19 cellular contexts compared by ENCODE assay signal in genomic region chr2:204635478-204635877, GRCh38.
DNase-seq lines count a peak whose midpoint lies in the region; FAIRE-seq and TF ChIP-seq lines count a peak whose summit lies in the region.
"Had no signal": no experiment of that assay in that cellular context is flagged by ENCODE, and none has a peak within 500 bp of the region (broad histone marks: within the 10 kb centered on the region; RNA-seq: fewer than 3 reads in every experiment).

No MANE protein-coding gene starts in this region.

- no peak for FAIRE-seq in bronchial epithelial cell (lab: Jason Lieb, UNC)
- FAIRE-seq: D721Med, G401.6, GM12891, GM18507, H54 had no signal

- TF ChIP-seq CTCF in bronchial epithelial cell (IDR thresholded peaks at IDR 0.05; ENCODE audit: insufficient read depth, low read length, severe bottlenecking) (no peak), epithelial cell of esophagus (IDR thresholded peaks at IDR 0.05; ENCODE audit: insufficient read depth, low read depth, low read length, missing control alignments) (no peak), foreskin fibroblast (IDR thresholded peaks at IDR 0.05; ENCODE audit: low read depth, low read length) (no peak), GM13977 (IDR thresholded peaks at IDR 0.05; ENCODE audit: extremely low read depth, insufficient read depth, missing control alignments) (no peak)

- H3K27me3 ChIP-seq in MG63 (no peaks in the 10 kb centered on the region), bronchial epithelial cell (ENCODE audit: control insufficient read depth, insufficient read depth, low read length) (no peaks in the 10 kb centered on the region)
- H3K27me3 ChIP-seq: BE2C had no signal

- H3K36me3 ChIP-seq in MG63 = 0 out of 2 replicates have a peak, but pooled peaks cover 2% of the 10 kb centered on the region
- H3K36me3 ChIP-seq in bronchial epithelial cell (ENCODE audit: control insufficient read depth, insufficient read depth, low read length) = no peaks in the 10 kb centered on the region
- H3K36me3 ChIP-seq: BE2C had no signal

- in situ Hi-C loops in GM13977 (cut with MboI; ENCODE audit: low pct_unique_long_range_greater_than_20kb, low sequenced_read_pairs, unreplicated experiment) = no loop called here

- peak; percentile 22 for DNase-seq in MG63
- peak; percentile 40 for DNase-seq in bronchial epithelial cell (ENCODE audit: low read depth)
- peak; percentile 32 for DNase-seq in epithelial cell of esophagus (ENCODE audit: low read depth)
- peak; percentile 37 to 48 for DNase-seq in lung microvascular endothelial cell (ENCODE audit: low read depth in 2 of 2)
- DNase-seq in RKO (ENCODE audit: low spot score) = no peak
- no peak for DNase-seq in foreskin fibroblast
- DNase-seq in GM13977 (ENCODE audit: low spot score) = no peak
- DNase-seq: BE2C; C1 segment of cervical spinal cord; CD4-positive, CD25-positive, alpha-beta regulatory T cell; CD8-positive, alpha-beta memory T cell; COR-L47; HCEC 1CT had no signal

- no peaks in the 10 kb centered on the region for H3K9me3 ChIP-seq in MG63
- H3K9me3 ChIP-seq: BE2C had no signal

- H3K4me3 ChIP-seq in MG63 (no peak overlapping the region), bronchial epithelial cell (ENCODE audit: low read depth, low read length) (no peak overlapping the region), epithelial cell of esophagus (ENCODE audit: low read length) (no peak overlapping the region), foreskin fibroblast (ENCODE audit: low read depth in 1 of 2, low read length in 2 of 2) (no peak overlapping the region)
- H3K4me3 ChIP-seq: GM23338 had no signal

Comparison
In these comparisons a context has a peak if more than half of its experiments do, and no peak if none do; other contexts are left out.
1. DNase-seq: peak in MG63 (single experiment), bronchial epithelial cell (single experiment), epithelial cell of esophagus (single experiment) and lung microvascular endothelial cell (2 of 2); none in RKO (single experiment), foreskin fibroblast (0 of 2) and GM13977 (single experiment).